Comparison of ENCODE assay signal across 16 cellular contexts in genomic region chr22:21030621-21031544, GRCh38. TPM values are rescaled to one million over a fixed set of nuclear protein-coding genes. Genes with fewer than 3 reads are reported as not detected.
"Had no signal": no experiment of that assay in that cellular context is flagged by ENCODE, and none has a peak within 500 bp of the region (broad histone marks: within the 10 kb centered on the region; RNA-seq: fewer than 3 reads in every experiment).

No MANE protein-coding gene starts in this region.

- ATAC-seq: stimulated activated naive CD8-positive, alpha-beta T cell treated with anti-CD3 and anti-CD28 coated beads, Interleukin-15, Interleukin-2, amounts not matched to agents 100 U/mL and 50 U/mL, for 24 hours had no signal

- H3K4me3 ChIP-seq: gastrocnemius medialis had no signal

- H3K36me3 ChIP-seq: left ventricle myocardium inferior, neutrophil, suprapubic skin had no signal

- DNase-seq: activated CD4-positive, alpha-beta T cell treated with anti-CD3 and anti-CD28 coated beads, Interleukin-2, amount 10 ng/mL, durations not matched to agents 24 days and 14 days; activated CD8-positive, alpha-beta memory T cell treated with anti-CD3 and anti-CD28 coated beads for 24 hours; activated naive CD4-positive, alpha-beta T cell treated with Interleukin-2 at 50 U/mL for 16 hours; amniotic stem cell; kidney; left ventricle myocardium inferior; stimulated activated CD4-positive, alpha-beta T cell treated with anti-CD3 and anti-CD28 coated beads, Interleukin-2, amount 100 ng/mL, for 48 hours; stimulated activated naive CD8-positive, alpha-beta T cell treated with anti-CD3 and anti-CD28 coated beads, Interleukin-15, Interleukin-2, amounts not matched to agents 100 U/mL and 50 U/mL, for 24 hours had no signal

- H3K9me3 Mint-ChIP-seq: activated CD4-positive, alpha-beta T cell treated with anti-CD3 and anti-CD28 coated beads, Interleukin-2, amount 10 ng/mL, durations not matched to agents 24 days and 14 days; memory B cell had no signal

- H3K4me3 Mint-ChIP-seq: activated CD4-positive, alpha-beta T cell treated with anti-CD3 and anti-CD28 coated beads, Interleukin-2, amount 10 ng/mL, durations not matched to agents 24 days and 14 days had no signal

- H3K4me1 Mint-ChIP-seq: memory B cell had no signal

- H3K9me3 ChIP-seq: gastrocnemius medialis, left ventricle myocardium inferior, neutrophil, suprapubic skin had no signal

- H3K36me3 Mint-ChIP-seq: brain, memory B cell had no signal

- H3K27ac ChIP-seq: gastrocnemius medialis, left ventricle myocardium inferior, neutrophil, suprapubic skin had no signal

- H3K27ac Mint-ChIP-seq: activated CD4-positive, alpha-beta T cell treated with anti-CD3 and anti-CD28 coated beads, Interleukin-2, amount 10 ng/mL, durations not matched to agents 24 days and 14 days; brain; memory B cell had no signal

RNA-seq across cellular contexts. Expression of gene SLC7A4, which starts 1.5 kb away (rescaled TPM):
- total RNA-seq: activated CD4-positive, alpha-beta T cell treated with anti-CD3 and anti-CD28 coated beads, Interleukin-2, amount 10 ng/mL, durations not matched to agents 24 days and 14 days; endothelial cell of umbilical vein; gastrocnemius medialis had no signal
- polyA plus RNA-seq: endothelial cell of umbilical vein had no signal

RNA-seq across cellular contexts. Expression of gene LRRC74B, which starts 14.9 kb away (rescaled TPM):
- total RNA-seq: activated CD4-positive, alpha-beta T cell treated with anti-CD3 and anti-CD28 coated beads, Interleukin-2, amount 10 ng/mL, durations not matched to agents 24 days and 14 days; endothelial cell of umbilical vein; gastrocnemius medialis; kidney; left ventricle myocardium inferior; posterior vena cava; suprapubic skin; urinary bladder had no signal
- polyA plus RNA-seq: endothelial cell of umbilical vein, urinary bladder had no signal

RNA-seq across cellular contexts. Expression of gene P2RX6, which starts 15.9 kb away (rescaled TPM):
- total RNA-seq: activated CD4-positive, alpha-beta T cell treated with anti-CD3 and anti-CD28 coated beads, Interleukin-2, amount 10 ng/mL, durations not matched to agents 24 days and 14 days; endothelial cell of umbilical vein had no signal
